Comparison of ENCODE assay signal across 1 cellular context in the genomic region with DNA sequence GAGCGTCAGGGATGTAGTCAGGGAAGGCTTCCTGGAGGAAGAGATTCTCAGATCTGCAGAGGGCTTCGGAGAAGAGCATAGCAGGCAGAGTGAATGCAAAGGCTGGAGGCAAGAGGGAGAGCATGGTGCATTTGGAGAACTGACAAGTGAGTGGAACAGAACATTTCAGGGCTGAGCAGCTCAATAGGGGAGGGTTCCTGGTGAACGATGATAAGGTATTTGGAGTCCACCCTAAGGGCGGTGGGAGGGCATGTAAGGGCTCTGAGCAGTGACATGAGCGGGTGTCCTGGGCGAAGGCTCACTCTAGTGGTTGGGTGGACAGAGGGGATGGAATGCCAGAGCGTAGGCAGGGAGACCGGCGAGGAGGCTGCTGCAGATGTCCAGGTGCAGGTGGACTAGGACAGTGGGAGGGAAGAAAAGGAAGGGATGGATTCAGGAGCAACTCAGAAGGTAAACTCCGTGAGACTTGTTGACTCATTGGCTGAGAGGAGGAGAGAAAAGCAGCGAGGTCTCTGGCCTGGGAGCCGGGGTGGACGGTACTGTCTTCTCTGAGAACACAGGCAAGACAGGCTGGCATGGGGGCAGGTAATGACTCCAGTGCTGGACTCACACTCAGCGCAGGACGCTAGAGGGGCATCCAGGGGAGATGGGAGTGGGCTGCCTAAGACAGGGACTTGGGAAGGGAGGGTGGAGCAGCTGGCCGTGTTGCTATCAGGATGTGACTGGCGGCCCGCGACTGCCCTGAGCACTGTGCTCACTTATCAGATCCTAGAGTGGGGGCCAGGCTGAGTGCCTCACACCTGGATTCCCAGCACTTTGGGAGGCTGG.
TF ChIP-seq lines count a peak whose summit lies in the region.

No MANE protein-coding gene starts in this region.

TF ChIP-seq in GM23338, 12 proteins besides CTCF, POLR2A, EP300 and RAD21 (continued from another document):
- no peak for TF ChIP-seq POLR2AphosphoS5 (IDR thresholded peaks at IDR 0.05; ENCODE audit: low read depth)
- TF ChIP-seq, protein P1, sequence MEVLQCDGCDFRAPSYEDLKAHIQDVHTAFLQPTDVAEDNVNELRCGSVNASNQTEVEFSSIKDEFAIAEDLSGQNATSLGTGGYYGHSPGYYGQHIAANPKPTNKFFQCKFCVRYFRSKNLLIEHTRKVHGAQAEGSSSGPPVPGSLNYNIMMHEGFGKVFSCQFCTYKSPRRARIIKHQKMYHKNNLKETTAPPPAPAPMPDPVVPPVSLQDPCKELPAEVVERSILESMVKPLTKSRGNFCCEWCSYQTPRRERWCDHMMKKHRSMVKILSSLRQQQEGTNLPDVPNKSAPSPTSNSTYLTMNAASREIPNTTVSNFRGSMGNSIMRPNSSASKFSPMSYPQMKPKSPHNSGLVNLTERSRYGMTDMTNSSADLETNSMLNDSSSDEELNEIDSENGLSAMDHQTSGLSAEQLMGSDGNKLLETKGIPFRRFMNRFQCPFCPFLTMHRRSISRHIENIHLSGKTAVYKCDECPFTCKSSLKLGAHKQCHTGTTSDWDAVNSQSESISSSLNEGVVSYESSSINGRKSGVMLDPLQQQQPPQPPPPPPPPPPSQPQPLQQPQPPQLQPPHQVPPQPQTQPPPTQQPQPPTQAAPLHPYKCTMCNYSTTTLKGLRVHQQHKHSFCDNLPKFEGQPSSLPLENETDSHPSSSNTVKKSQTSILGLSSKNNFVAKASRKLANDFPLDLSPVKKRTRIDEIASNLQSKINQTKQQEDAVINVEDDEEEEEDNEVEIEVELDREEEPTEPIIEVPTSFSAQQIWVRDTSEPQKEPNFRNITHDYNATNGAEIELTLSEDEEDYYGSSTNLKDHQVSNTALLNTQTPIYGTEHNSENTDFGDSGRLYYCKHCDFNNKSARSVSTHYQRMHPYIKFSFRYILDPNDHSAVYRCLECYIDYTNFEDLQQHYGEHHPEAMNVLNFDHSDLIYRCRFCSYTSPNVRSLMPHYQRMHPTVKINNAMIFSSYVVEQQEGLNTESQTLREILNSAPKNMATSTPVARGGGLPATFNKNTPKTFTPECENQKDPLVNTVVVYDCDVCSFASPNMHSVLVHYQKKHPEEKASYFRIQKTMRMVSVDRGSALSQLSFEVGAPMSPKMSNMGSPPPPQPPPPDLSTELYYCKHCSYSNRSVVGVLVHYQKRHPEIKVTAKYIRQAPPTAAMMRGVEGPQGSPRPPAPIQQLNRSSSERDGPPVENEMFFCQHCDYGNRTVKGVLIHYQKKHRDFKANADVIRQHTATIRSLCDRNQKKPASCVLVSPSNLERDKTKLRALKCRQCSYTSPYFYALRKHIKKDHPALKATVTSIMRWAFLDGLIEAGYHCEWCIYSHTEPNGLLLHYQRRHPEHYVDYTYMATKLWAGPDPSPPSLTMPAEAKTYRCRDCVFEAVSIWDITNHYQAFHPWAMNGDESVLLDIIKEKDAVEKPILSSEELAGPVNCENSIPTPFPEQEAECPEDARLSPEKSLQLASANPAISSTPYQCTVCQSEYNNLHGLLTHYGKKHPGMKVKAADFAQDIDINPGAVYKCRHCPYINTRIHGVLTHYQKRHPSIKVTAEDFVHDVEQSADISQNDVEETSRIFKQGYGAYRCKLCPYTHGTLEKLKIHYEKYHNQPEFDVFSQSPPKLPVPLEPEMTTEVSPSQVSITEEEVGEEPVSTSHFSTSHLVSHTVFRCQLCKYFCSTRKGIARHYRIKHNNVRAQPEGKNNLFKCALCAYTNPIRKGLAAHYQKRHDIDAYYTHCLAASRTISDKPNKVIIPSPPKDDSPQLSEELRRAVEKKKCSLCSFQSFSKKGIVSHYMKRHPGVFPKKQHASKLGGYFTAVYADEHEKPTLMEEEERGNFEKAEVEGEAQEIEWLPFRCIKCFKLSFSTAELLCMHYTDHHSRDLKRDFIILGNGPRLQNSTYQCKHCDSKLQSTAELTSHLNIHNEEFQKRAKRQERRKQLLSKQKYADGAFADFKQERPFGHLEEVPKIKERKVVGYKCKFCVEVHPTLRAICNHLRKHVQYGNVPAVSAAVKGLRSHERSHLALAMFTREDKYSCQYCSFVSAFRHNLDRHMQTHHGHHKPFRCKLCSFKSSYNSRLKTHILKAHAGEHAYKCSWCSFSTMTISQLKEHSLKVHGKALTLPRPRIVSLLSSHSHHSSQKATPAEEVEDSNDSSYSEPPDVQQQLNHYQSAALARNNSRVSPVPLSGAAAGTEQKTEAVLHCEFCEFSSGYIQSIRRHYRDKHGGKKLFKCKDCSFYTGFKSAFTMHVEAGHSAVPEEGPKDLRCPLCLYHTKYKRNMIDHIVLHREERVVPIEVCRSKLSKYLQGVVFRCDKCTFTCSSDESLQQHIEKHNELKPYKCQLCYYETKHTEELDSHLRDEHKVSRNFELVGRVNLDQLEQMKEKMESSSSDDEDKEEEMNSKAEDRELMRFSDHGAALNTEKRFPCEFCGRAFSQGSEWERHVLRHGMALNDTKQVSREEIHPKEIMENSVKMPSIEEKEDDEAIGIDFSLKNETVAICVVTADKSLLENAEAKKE (CRISPR knock-in tag; IDR thresholded peaks at IDR 0.05) = no peak
- TF ChIP-seq EZH2 (IDR thresholded peaks at IDR 0.05; ENCODE audit: low read depth, unreplicated experiment) = no peak
- no peak for TF ChIP-seq STAT1 (IDR thresholded peaks at IDR 0.05; ENCODE audit: unreplicated experiment)
- no peak for TF ChIP-seq JUNB (IDR thresholded peaks at IDR 0.05; ENCODE audit: unreplicated experiment)
- TF ChIP-seq ZNF331 (CRISPR knock-in tag; IDR thresholded peaks at IDR 0.05; ENCODE audit: low read depth) = no peak
- no peak for TF ChIP-seq NANOG (IDR thresholded peaks at IDR 0.05; ENCODE audit: borderline replicate concordance)
- no peak for TF ChIP-seq ZNF114 (CRISPR knock-in tag; IDR thresholded peaks at IDR 0.05)
